Comparison of ENCODE assay signal across 2 cellular contexts in the genomic region with DNA sequence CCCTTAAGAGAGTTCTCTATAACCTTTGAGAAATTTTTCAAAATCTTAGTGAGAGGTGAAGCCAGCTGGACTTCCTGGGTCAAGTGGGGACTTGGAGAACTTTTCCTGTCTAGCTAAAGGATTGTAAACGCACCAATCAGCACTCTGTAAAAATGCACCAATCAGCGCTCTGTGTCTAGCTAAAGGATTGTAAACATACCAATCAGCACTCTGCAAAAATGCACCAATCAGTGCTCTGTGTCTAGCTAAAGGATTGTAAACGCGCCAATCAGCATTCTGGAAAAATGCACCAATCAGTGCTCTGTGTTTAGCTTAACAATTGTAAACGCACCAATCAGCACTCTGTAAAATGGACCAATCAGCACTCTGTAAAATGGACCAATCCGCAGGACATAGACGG. TPM values are rescaled to one million over a fixed set of nuclear protein-coding genes. Genes with fewer than 3 reads are reported as not detected.
"Had no signal": no experiment of that assay in that cellular context is flagged by ENCODE, and none has a peak within 500 bp of the region (broad histone marks: within the 10 kb centered on the region; RNA-seq: fewer than 3 reads in every experiment).

No MANE protein-coding gene starts in this region.

RNA-seq across cellular contexts. Expression of gene DNAAF4, which starts 21.0 kb away (rescaled TPM):
- total RNA-seq: natural killer cell; natural killer cell treated with Interleukin-12 subunit alpha and Interleukin-12 subunit beta and Interleukin-15 and Interleukin-18, amount 100 ng/mL, for 72 hours had no signal
